ENCODE assay signal across 23 cellular contexts in genomic region chrX:50618788-50619558, GRCh38.
DNase-seq lines count a peak whose midpoint lies in the region; ATAC-seq and TF ChIP-seq lines count a peak whose summit lies in the region.
"Had no signal": no experiment of that assay in that cellular context is flagged by ENCODE, and none has a peak within 500 bp of the region (broad histone marks: within the 10 kb centered on the region; RNA-seq: fewer than 3 reads in every experiment).

No MANE protein-coding gene starts in this region.

- WGBS in mammary epithelial cell (ENCODE audit: low coverage, missing lambda C conversion rate), result 47% methylated on average over 12 of the region's 12 CpGs
- 45 to 73% methylated on average over 6 to 10 of the region's 12 CpGs for WGBS in gastroesophageal sphincter (ENCODE audit: low coverage in 1 of 2), 2 donors

- H3K4me1 Mint-ChIP-seq in osteocyte (ENCODE audit: unreplicated experiment) (no peaks in the 10 kb centered on the region), mesothelial cell of epicardium (peaks cover 2% of the 10 kb centered on the region)
- H3K4me1 Mint-ChIP-seq in activated CD4-positive, alpha-beta memory T cell treated with anti-CD3 and anti-CD28 coated beads for 36 hours (ENCODE audit: low read depth), result peaks cover 3% of the 10 kb centered on the region
- H3K4me1 Mint-ChIP-seq: CD8-positive, alpha-beta memory T cell; memory B cell; naive thymus-derived CD4-positive, alpha-beta T cell had no signal

- TF ChIP-seq POLR2A in gastroesophageal sphincter (IDR thresholded peaks at IDR 0.05), result no peak

- no peaks in the 10 kb centered on the region for H3F3A ChIP-seq in MM.1S (ENCODE audit: insufficient read depth, low read length)

- no peak for TF ChIP-seq EP300 in gastroesophageal sphincter (IDR thresholded peaks at IDR 0.05)

- no peaks in the 10 kb centered on the region for H3K9me2 ChIP-seq in MM.1S (replicated peaks; ENCODE audit: insufficient read depth, low read length)
- H3K9me2 ChIP-seq: SK-N-SH had no signal

- no peaks in the 10 kb centered on the region for H3K36me3 ChIP-seq in MM.1S (replicated peaks; ENCODE audit: insufficient read depth, low read length)
- H3K36me3 ChIP-seq in mammary epithelial cell (ENCODE audit: insufficient read depth, low read length), result no peaks in the 10 kb centered on the region
- H3K36me3 ChIP-seq in gastroesophageal sphincter, result no peaks in the 10 kb centered on the region
- H3K36me3 ChIP-seq: HAP-1, upper lobe of left lung had no signal

- H3K4me3 Mint-ChIP-seq in osteocyte (ENCODE audit: unreplicated experiment) (no peak overlapping the region), mesothelial cell of epicardium (no peak overlapping the region)
- no peak overlapping the region for H3K4me3 Mint-ChIP-seq in activated CD4-positive, alpha-beta memory T cell treated with anti-CD3 and anti-CD28 coated beads for 36 hours
- H3K4me3 Mint-ChIP-seq: activated naive CD4-positive, alpha-beta T cell treated with anti-CD3 and anti-CD28 coated beads for 36 hours; activated T-cell treated with anti-CD3 and anti-CD28 coated beads, Interleukin-2, amount 50 U/mL, for 24 hours; CD8-positive, alpha-beta memory T cell; memory B cell; naive thymus-derived CD4-positive, alpha-beta T cell; stimulated activated naive CD8-positive, alpha-beta T cell treated with anti-CD3 and anti-CD28 coated beads, Interleukin-15, Interleukin-2, amounts not matched to agents 100 ng/mL and 50 ng/mL, for 24 hours had no signal

- H3K27ac Mint-ChIP-seq in osteocyte (ENCODE audit: unreplicated experiment), result no peak overlapping the region
- H3K27ac Mint-ChIP-seq in activated CD4-positive, alpha-beta memory T cell treated with anti-CD3 and anti-CD28 coated beads for 36 hours, result no peak overlapping the region
- no peak overlapping the region for H3K27ac Mint-ChIP-seq in mesothelial cell of epicardium
- H3K27ac Mint-ChIP-seq: activated naive CD4-positive, alpha-beta T cell treated with anti-CD3 and anti-CD28 coated beads for 36 hours; activated T-cell treated with anti-CD3 and anti-CD28 coated beads, Interleukin-2, amount 50 U/mL, for 24 hours; CD8-positive, alpha-beta memory T cell; memory B cell; naive thymus-derived CD4-positive, alpha-beta T cell; stimulated activated naive CD8-positive, alpha-beta T cell treated with anti-CD3 and anti-CD28 coated beads, Interleukin-15, Interleukin-2, amounts not matched to agents 100 ng/mL and 50 ng/mL, for 24 hours had no signal

- intact Hi-C loops in mammary epithelial cell (cut with micrococcal nuclease), result no loop called here
- intact Hi-C loops in activated CD4-positive, alpha-beta memory T cell treated with anti-CD3 and anti-CD28 coated beads for 36 hours (cut with micrococcal nuclease), result no loop called here

- H2AFZ ChIP-seq in MM.1S (ENCODE audit: low read length) (peak overlapping the region; percentile 48; the same call in 1 of the 2 replicates), mammary epithelial cell (ENCODE audit: low read depth, low read length) (peak overlapping the region; percentile 68)

- H3K9ac ChIP-seq in MM.1S (ENCODE audit: low read length) (0 out of 2 replicates have a peak overlapping the region, but pooled peaks have one; percentile 8), mammary epithelial cell (ENCODE audit: insufficient read depth, low read length) (no peak overlapping the region)
- H3K9ac ChIP-seq: SK-N-SH had no signal

- H3K9me3 ChIP-seq in MM.1S (replicated peaks; ENCODE audit: insufficient read depth, low read length), result no peaks in the 10 kb centered on the region
- H3K9me3 ChIP-seq in mammary epithelial cell (replicated peaks; ENCODE audit: insufficient read depth, low read length), result no peaks in the 10 kb centered on the region
- no peaks in the 10 kb centered on the region for H3K9me3 ChIP-seq in gastroesophageal sphincter
- H3K9me3 ChIP-seq: HAP-1, SK-N-SH, upper lobe of left lung had no signal

- H3K4me1 ChIP-seq in MM.1S (ENCODE audit: low read length) (peaks cover 17% of the 10 kb centered on the region), mammary epithelial cell (ENCODE audit: insufficient read depth, low read length) (no peaks in the 10 kb centered on the region), gastroesophageal sphincter (no peaks in the 10 kb centered on the region)
- H3K4me1 ChIP-seq: HAP-1 had no signal

- no peak for DNase-seq in MM.1S
- peak; percentile 32 for DNase-seq in mammary epithelial cell
- peak; percentile 46 for DNase-seq in osteocyte (ENCODE audit: extremely low spot score, unreplicated experiment)
- DNase-seq in T1000 (lab: John Stamatoyannopoulos, UW), result no peak
- DNase-seq in activated CD4-positive, alpha-beta memory T cell treated with anti-CD3 and anti-CD28 coated beads for 36 hours, result no peak
- DNase-seq in mesothelial cell of epicardium (ENCODE audit: low spot score in 2 of 2, unreplicated experiment in 2 of 2), result no peak
- DNase-seq: activated naive CD4-positive, alpha-beta T cell treated with anti-CD3 and anti-CD28 coated beads for 36 hours; activated T-cell treated with anti-CD3 and anti-CD28 coated beads, Interleukin-2, amount 50 U/mL, for 24 hours; aorta; CD8-positive, alpha-beta memory T cell; cerebellar nuclear complex; effector CD4-positive, alpha-beta T cell; KG1; naive thymus-derived CD4-positive, alpha-beta T cell; NCI-H187 treated with DMSO at 0.1 percent for 48 hours; SK-N-SH; upper lobe of left lung had no signal

- H4K20me1 ChIP-seq in MM.1S (ENCODE audit: insufficient read depth, low read length) (no peaks in the 10 kb centered on the region), mammary epithelial cell (ENCODE audit: insufficient read depth, low read length) (no peaks in the 10 kb centered on the region)

- CTCF ChIA-PET in mammary epithelial cell (lab: Charles Lee; ENCODE audit: low non-redundant PET), result no interaction called here
- CTCF ChIA-PET in activated CD4-positive, alpha-beta memory T cell treated with anti-CD3 and anti-CD28 coated beads for 36 hours (lab: Charles Lee), result no interaction called here

- POLR2A ChIA-PET in activated CD4-positive, alpha-beta memory T cell treated with anti-CD3 and anti-CD28 coated beads for 36 hours (lab: Charles Lee), result no interaction called here

- H3K27ac ChIP-seq in MM.1S (ENCODE audit: low read length) (peak overlapping the region; percentile 47; the same call in 1 of the 2 replicates), mammary epithelial cell (ENCODE audit: insufficient read depth, low read depth, low read length) (no peak overlapping the region), gastroesophageal sphincter (no peak overlapping the region)

- dilution Hi-C loops in mammary epithelial cell (cut with HindIII; ENCODE audit: low sequenced_read_pairs), result no loop called here

- H3K36me3 Mint-ChIP-seq in osteocyte (ENCODE audit: unreplicated experiment) (no peaks in the 10 kb centered on the region), mesothelial cell of epicardium (peaks cover 10% of the 10 kb centered on the region)
- no peaks in the 10 kb centered on the region for H3K36me3 Mint-ChIP-seq in activated CD4-positive, alpha-beta memory T cell treated with anti-CD3 and anti-CD28 coated beads for 36 hours
- H3K36me3 Mint-ChIP-seq: CD8-positive, alpha-beta memory T cell; memory B cell; naive thymus-derived CD4-positive, alpha-beta T cell had no signal

- in situ Hi-C loops in mammary epithelial cell (cut with MboI; ENCODE audit: low sequenced_read_pairs in 2 of 2), result no loop called here

- H3K27me3 Mint-ChIP-seq in osteocyte (ENCODE audit: unreplicated experiment), result no peaks in the 10 kb centered on the region
- H3K27me3 Mint-ChIP-seq in activated CD4-positive, alpha-beta memory T cell treated with anti-CD3 and anti-CD28 coated beads for 36 hours, result no peaks in the 10 kb centered on the region
- no peaks in the 10 kb centered on the region for H3K27me3 Mint-ChIP-seq in mesothelial cell of epicardium (ENCODE audit: low read depth)

- TF ChIP-seq CTCF in MM.1S (IDR thresholded peaks at IDR 0.05; ENCODE audit: low read length) (no peak; the same call in 1 of the 2 replicates), mammary epithelial cell (conservative IDR thresholded peaks at IDR 0.05 in 1 of 2, IDR thresholded peaks at IDR 0.05 in 1 of 2; ENCODE audit: extremely low read depth in 1 of 2, insufficient read depth in 1 of 2, low read depth in 1 of 2, low read length in 2 of 2) (no peak), gastroesophageal sphincter (IDR thresholded peaks at IDR 0.05) (no peak), osteocyte (IDR thresholded peaks at IDR 0.05) (no peak), mesothelial cell of epicardium (IDR thresholded peaks at IDR 0.05; ENCODE audit: unreplicated experiment) (no peak)

- H3K9me3 Mint-ChIP-seq in osteocyte (ENCODE audit: unreplicated experiment), result peaks cover 8% of the 10 kb centered on the region
- H3K9me3 Mint-ChIP-seq in activated CD4-positive, alpha-beta memory T cell treated with anti-CD3 and anti-CD28 coated beads for 36 hours, result no peaks in the 10 kb centered on the region
- peaks cover 31% of the 10 kb centered on the region for H3K9me3 Mint-ChIP-seq in mesothelial cell of epicardium
- H3K9me3 Mint-ChIP-seq: activated naive CD4-positive, alpha-beta T cell treated with anti-CD3 and anti-CD28 coated beads for 36 hours; activated T-cell treated with anti-CD3 and anti-CD28 coated beads, Interleukin-2, amount 50 U/mL, for 24 hours; CD8-positive, alpha-beta memory T cell; memory B cell; stimulated activated naive CD8-positive, alpha-beta T cell treated with anti-CD3 and anti-CD28 coated beads, Interleukin-15, Interleukin-2, amounts not matched to agents 100 ng/mL and 50 ng/mL, for 24 hours had no signal

- ATAC-seq in gastroesophageal sphincter (peak; percentile 50), GM18868 (IDR thresholded peaks at IDR 0.05; ENCODE audit: unreplicated experiment) (no peak)
- ATAC-seq: naive thymus-derived CD4-positive, alpha-beta T cell had no signal

- BruUV-seq in mammary epithelial cell (replicated peaks; lab: Mats Ljungman, UMichigan), result no TSS peak

- no peaks in the 10 kb centered on the region for H3K79me2 ChIP-seq in MM.1S (ENCODE audit: low read length)
- no peaks in the 10 kb centered on the region for H3K79me2 ChIP-seq in mammary epithelial cell (ENCODE audit: insufficient read depth, low read length)

- H3K4me2 ChIP-seq in MM.1S (ENCODE audit: low read depth, low read length) (peak overlapping the region; percentile 45; the same call in 1 of the 2 replicates), mammary epithelial cell (ENCODE audit: insufficient read depth, low read depth, low read length) (no peak overlapping the region)
- H3K4me2 ChIP-seq: SK-N-SH had no signal

- no peak overlapping the region for H3K4me3 ChIP-seq in MM.1S (ENCODE audit: low read length)
- no peak overlapping the region for H3K4me3 ChIP-seq in mammary epithelial cell (replicated peaks in 1 of 3; ENCODE audit: insufficient read depth in 1 of 3, low read depth in 2 of 3, low read length in 3 of 3)
- H3K4me3 ChIP-seq in gastroesophageal sphincter, result no peak overlapping the region
- H3K4me3 ChIP-seq: HAP-1, skin epidermis, upper lobe of left lung had no signal

- H3K27me3 ChIP-seq in MM.1S (replicated peaks; ENCODE audit: insufficient read depth, low read length) (no peaks in the 10 kb centered on the region), mammary epithelial cell (ENCODE audit: insufficient read depth, low read length) (no peaks in the 10 kb centered on the region), gastroesophageal sphincter (no peaks in the 10 kb centered on the region)
- H3K27me3 ChIP-seq: upper lobe of left lung had no signal

Comparison
In these comparisons a context has a peak if more than half of its experiments do, and no peak if none do; other contexts are left out.
1. DNase-seq: peak in mammary epithelial cell (single experiment) and osteocyte (single experiment); none in MM.1S (single experiment), T1000 (single experiment), activated CD4-positive, alpha-beta memory T cell treated with anti-CD3 and anti-CD28 coated beads for 36 hours (single experiment) and mesothelial cell of epicardium (0 of 2).